ENCODE assay signal across 13 cellular contexts in the genomic region with DNA sequence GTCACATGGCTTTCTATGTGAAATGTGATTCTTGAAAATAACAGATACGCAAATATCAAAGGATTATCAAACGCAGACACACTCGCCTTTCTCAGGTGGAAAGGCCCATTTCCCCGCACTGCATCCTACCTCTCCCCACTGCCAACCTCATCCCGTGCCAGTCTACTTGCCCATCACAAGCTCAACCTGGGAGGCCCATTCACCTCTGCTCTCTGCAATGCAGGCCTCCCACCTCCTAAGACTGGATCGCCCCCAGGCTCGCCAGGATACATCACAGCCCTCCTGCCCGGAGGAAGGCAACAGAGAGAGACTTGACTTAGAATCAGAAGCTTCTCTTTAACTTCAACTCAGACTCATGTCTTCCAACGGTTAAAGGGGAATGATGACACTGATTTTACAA. TPM values are rescaled to one million over a fixed set of nuclear protein-coding genes. Genes with fewer than 3 reads are reported as not detected.
DNase-seq lines count a peak whose midpoint lies in the region; ATAC-seq, FAIRE-seq and TF ChIP-seq lines count a peak whose summit lies in the region.
"Had no signal": no experiment of that assay in that cellular context is flagged by ENCODE, and none has a peak within 500 bp of the region (broad histone marks: within the 10 kb centered on the region; RNA-seq: fewer than 3 reads in every experiment).

No MANE protein-coding gene starts in this region.

- no peak for ATAC-seq in HG02852 (IDR thresholded peaks at IDR 0.05; ENCODE audit: unreplicated experiment)
- ATAC-seq: activated naive CD4-positive, alpha-beta T cell treated with anti-CD3 and anti-CD28 coated beads, Interleukin-2, amount 50 U/mL, for 72 hours had no signal

- no peak for TF ChIP-seq EP300 in suprapubic skin (IDR thresholded peaks at IDR 0.05)

- H3K4me3 Mint-ChIP-seq in activated CD4-positive, alpha-beta memory T cell treated with anti-CD3 and anti-CD28 coated beads for 36 hours = no peak overlapping the region
- H3K4me3 Mint-ChIP-seq in activated CD4-positive, alpha-beta memory T cell treated with anti-CD3 and anti-CD28 coated beads, Interleukin-2, amount 10 ng/mL, durations not matched to agents 7 days and 5 days = no peak overlapping the region
- H3K4me3 Mint-ChIP-seq: IgD-negative memory B cell had no signal

- peaks cover 54% of the 10 kb centered on the region for H3K36me3 Mint-ChIP-seq in activated CD4-positive, alpha-beta memory T cell treated with anti-CD3 and anti-CD28 coated beads for 36 hours
- H3K36me3 Mint-ChIP-seq in activated CD4-positive, alpha-beta memory T cell treated with anti-CD3 and anti-CD28 coated beads, Interleukin-2, amount 10 ng/mL, durations not matched to agents 7 days and 5 days (ENCODE audit: low read depth) = peaks cover 66% of the 10 kb centered on the region

- H3K36me3 ChIP-seq in keratinocyte (ENCODE audit: control insufficient read depth in 2 of 2, extremely low read depth in 1 of 2, insufficient read depth in 2 of 2, low read length in 2 of 2) = peaks cover 21 to 40% of the 10 kb centered on the region in 2 experiments
- H3K36me3 ChIP-seq in suprapubic skin = peaks cover 64% of the 10 kb centered on the region

- H3K27me3 ChIP-seq in keratinocyte (ENCODE audit: control insufficient read depth, extremely low read depth, insufficient read depth, low read length) (no peaks in the 10 kb centered on the region), suprapubic skin (no peaks in the 10 kb centered on the region)

- H3K27me3 Mint-ChIP-seq in activated CD4-positive, alpha-beta memory T cell treated with anti-CD3 and anti-CD28 coated beads for 36 hours = no peaks in the 10 kb centered on the region
- no peaks in the 10 kb centered on the region for H3K27me3 Mint-ChIP-seq in activated CD4-positive, alpha-beta memory T cell treated with anti-CD3 and anti-CD28 coated beads, Interleukin-2, amount 10 ng/mL, durations not matched to agents 7 days and 5 days
- H3K27me3 Mint-ChIP-seq: IgD-negative memory B cell had no signal

- no peak overlapping the region for H3K4me3 ChIP-seq in keratinocyte (ENCODE audit: control insufficient read depth in 2 of 3, extremely low read depth in 1 of 3, insufficient read depth in 2 of 3, low read depth in 1 of 3, low read length in 3 of 3)
- H3K4me3 ChIP-seq in suprapubic skin = no peak overlapping the region

- WGBS in suprapubic skin = 56% methylated on average over 9 of the region's 9 CpGs

- dilution Hi-C loops in keratinocyte (cut with MboI; ENCODE audit: extremely low pct_ligation_motif_present, low sequenced_read_pairs) = no loop called here

- peaks cover 19% of the 10 kb centered on the region for H3K4me1 ChIP-seq in keratinocyte (ENCODE audit: control insufficient read depth, extremely low read depth, insufficient read depth, low read length)
- peaks cover 12% of the 10 kb centered on the region for H3K4me1 ChIP-seq in suprapubic skin

- CTCF ChIA-PET in activated CD4-positive, alpha-beta memory T cell treated with anti-CD3 and anti-CD28 coated beads for 36 hours (lab: Charles Lee) = interaction anchor here (0.6 kb wide), 3 partner anchors 33 to 560 kb away, joined by 3 read pairs; no protein-coding TSS in a partner anchor
- CTCF ChIA-PET in activated CD4-positive, alpha-beta memory T cell treated with anti-CD3 and anti-CD28 coated beads, Interleukin-2, amount 10 ng/mL, durations not matched to agents 7 days and 5 days (lab: Charles Lee) = no interaction called here

- H3K4me1 Mint-ChIP-seq in activated CD4-positive, alpha-beta memory T cell treated with anti-CD3 and anti-CD28 coated beads for 36 hours (ENCODE audit: low read depth) = peaks cover 39% of the 10 kb centered on the region
- peaks cover 9% of the 10 kb centered on the region for H3K4me1 Mint-ChIP-seq in activated CD4-positive, alpha-beta memory T cell treated with anti-CD3 and anti-CD28 coated beads, Interleukin-2, amount 10 ng/mL, durations not matched to agents 7 days and 5 days
- H3K4me1 Mint-ChIP-seq: IgD-negative memory B cell had no signal

- peak overlapping the region; percentile 76 for H3K4me2 ChIP-seq in keratinocyte (ENCODE audit: control insufficient read depth, extremely low read depth, insufficient read depth, low read depth, low read length)

- intact Hi-C loops in activated CD4-positive, alpha-beta memory T cell treated with anti-CD3 and anti-CD28 coated beads for 36 hours (cut with micrococcal nuclease) = no loop called here

- H3K9ac ChIP-seq in keratinocyte (ENCODE audit: control insufficient read depth, extremely low read depth, insufficient read depth, low read length) = peak overlapping the region; percentile 44

- no peaks in the 10 kb centered on the region for H4K20me1 ChIP-seq in keratinocyte (ENCODE audit: control insufficient read depth, extremely low read depth, insufficient read depth, low read length)

- no peak for TF ChIP-seq CTCF in VCaP (conservative IDR thresholded peaks at IDR 0.05)
- TF ChIP-seq CTCF in keratinocyte (optimal IDR thresholded peaks at IDR 0.05 in 1 of 3, IDR thresholded peaks at IDR 0.05 in 1 of 3, conservative IDR thresholded peaks at IDR 0.05 in 1 of 3; ENCODE audit: extremely low read depth in 1 of 3, insufficient read depth in 2 of 3, low read length in 3 of 3) = no peak
- no peak for TF ChIP-seq CTCF in suprapubic skin (IDR thresholded peaks at IDR 0.05)

- H3K27ac ChIP-seq in VCaP = peak overlapping the region; percentile 92
- peak overlapping the region; percentile 73 for H3K27ac ChIP-seq in keratinocyte (ENCODE audit: control insufficient read depth, insufficient read depth, low read length)
- peak overlapping the region; percentile 49 for H3K27ac ChIP-seq in suprapubic skin

- peak overlapping the region; percentile 60 for H3K27ac Mint-ChIP-seq in activated CD4-positive, alpha-beta memory T cell treated with anti-CD3 and anti-CD28 coated beads for 36 hours
- no peak overlapping the region for H3K27ac Mint-ChIP-seq in activated CD4-positive, alpha-beta memory T cell treated with anti-CD3 and anti-CD28 coated beads, Interleukin-2, amount 10 ng/mL, durations not matched to agents 7 days and 5 days

- FAIRE-seq in keratinocyte (lab: Jason Lieb, UNC) = peak; percentile 61

- peak overlapping the region; percentile 2 for H2AFZ ChIP-seq in keratinocyte (ENCODE audit: control insufficient read depth, low read length)

- H3K9me3 ChIP-seq in keratinocyte (ENCODE audit: control insufficient read depth, low read depth, low read length) = no peaks in the 10 kb centered on the region
- no peaks in the 10 kb centered on the region for H3K9me3 ChIP-seq in suprapubic skin

- TF ChIP-seq POLR2A in suprapubic skin (IDR thresholded peaks at IDR 0.05) = no peak

- H3K79me2 ChIP-seq in keratinocyte (ENCODE audit: control insufficient read depth, insufficient read depth, low read length) = no peaks in the 10 kb centered on the region

- DNase-seq in activated CD4-positive, alpha-beta memory T cell treated with anti-CD3 and anti-CD28 coated beads for 36 hours = no peak
- no peak for DNase-seq in activated CD4-positive, alpha-beta memory T cell treated with anti-CD3 and anti-CD28 coated beads, Interleukin-2, amount 10 ng/mL, durations not matched to agents 7 days and 5 days
- DNase-seq in keratinocyte (ENCODE audit: low read depth, low spot score) (no peak), suprapubic skin (ENCODE audit: low spot score in 2 of 2) (no peak), C1 segment of cervical spinal cord (lab: John Stamatoyannopoulos, UW) (no peak), NCI-H187 (lab: John Stamatoyannopoulos, UW) (no peak)
- DNase-seq: NCI-H2227 treated with DMSO at 0.1 percent for 48 hours, T-helper 9 cell had no signal

- H3K9me3 Mint-ChIP-seq in activated CD4-positive, alpha-beta memory T cell treated with anti-CD3 and anti-CD28 coated beads for 36 hours = no peaks in the 10 kb centered on the region
- H3K9me3 Mint-ChIP-seq in activated CD4-positive, alpha-beta memory T cell treated with anti-CD3 and anti-CD28 coated beads, Interleukin-2, amount 10 ng/mL, durations not matched to agents 7 days and 5 days = no peaks in the 10 kb centered on the region
- H3K9me3 Mint-ChIP-seq: activated naive CD4-positive, alpha-beta T cell treated with anti-CD3 and anti-CD28 coated beads, Interleukin-2, amount 50 U/mL, for 72 hours had no signal

- H3K9me1 ChIP-seq in keratinocyte (ENCODE audit: control insufficient read depth, extremely low read depth, insufficient read depth, low read length) = no peaks in the 10 kb centered on the region

- POLR2A ChIA-PET in activated CD4-positive, alpha-beta memory T cell treated with anti-CD3 and anti-CD28 coated beads for 36 hours (lab: Charles Lee) = interaction anchor here (0.6 kb wide), 1 partner anchor 385 kb away, joined by 3 read pairs; no protein-coding TSS in a partner anchor
- POLR2A ChIA-PET in activated CD4-positive, alpha-beta memory T cell treated with anti-CD3 and anti-CD28 coated beads, Interleukin-2, amount 10 ng/mL, durations not matched to agents 7 days and 5 days (lab: Charles Lee) = interaction anchor here (1.4 kb wide), 1 partner anchor 8 kb away, joined by 4 read pairs; no protein-coding TSS in a partner anchor

RNA-seq across cellular contexts. Expression of a gene that starts 33.3 kb away (rescaled TPM):
- total RNA-seq in activated CD4-positive, alpha-beta memory T cell treated with anti-CD3 and anti-CD28 coated beads for 36 hours = 10 to 100 TPM; 34.8 to 39.8 TPM
- 10 to 100 TPM; 39.2 to 44.9 TPM for total RNA-seq in activated CD4-positive, alpha-beta memory T cell treated with anti-CD3 and anti-CD28 coated beads, Interleukin-2, amount 10 ng/mL, durations not matched to agents 7 days and 5 days
- polyA plus RNA-seq in keratinocyte = 11.8 to 23.6 TPM (median 14.4 TPM) in 3 replicates
- 12.6 TPM for polyA plus RNA-seq in keratinocyte (2011; ENCODE audit: low read depth)
- polyA plus RNA-seq in keratinocyte (2011; cell fraction: cytosol; rRNA removed) = 13.1 and 13.8 TPM in 2 replicates
- polyA plus RNA-seq in keratinocyte (2011; cell fraction: nucleus; rRNA removed) = 43.3 and 44.5 TPM in 2 replicates
- 12.9 and 15.7 TPM in 2 replicates for polyA plus RNA-seq in keratinocyte (2012; ENCODE audit: low replicate concordance)
- polyA minus RNA-seq in keratinocyte = 19.7 to 30.6 TPM (median 26.9 TPM) in 3 replicates
- 14.8 TPM for polyA minus RNA-seq in keratinocyte (2011; cell fraction: cytosol; rRNA and poly(A)+ RNA removed)
- polyA minus RNA-seq in keratinocyte (2011; cell fraction: nucleus; rRNA and poly(A)+ RNA removed) = 21.1 and 32.8 TPM in 2 replicates
- 10 to 100 TPM; 42.1 to 94.4 (median 48.5) TPM for total RNA-seq in suprapubic skin

RNA-seq across cellular contexts. Expression of a gene that starts 46.5 kb away (rescaled TPM):
- 1 to 10 TPM; 4.9 to 5.8 TPM for total RNA-seq in activated CD4-positive, alpha-beta memory T cell treated with anti-CD3 and anti-CD28 coated beads for 36 hours
- 1 to 10 TPM; 3.1 to 3.3 TPM for total RNA-seq in activated CD4-positive, alpha-beta memory T cell treated with anti-CD3 and anti-CD28 coated beads, Interleukin-2, amount 10 ng/mL, durations not matched to agents 7 days and 5 days
- 2.1 to 4.1 TPM (median 2.6 TPM) in 3 replicates for polyA plus RNA-seq in keratinocyte
- 61.5 TPM for polyA plus RNA-seq in keratinocyte (2011; ENCODE audit: low read depth)
- 1.3 and 2.5 TPM in 2 replicates for polyA plus RNA-seq in keratinocyte (2011; cell fraction: cytosol; rRNA removed)
- 5.7 and 6.6 TPM in 2 replicates for polyA plus RNA-seq in keratinocyte (2011; cell fraction: nucleus; rRNA removed)
- polyA plus RNA-seq in keratinocyte (2012; ENCODE audit: low replicate concordance) = 1.5 and 105 TPM in 2 replicates
- 2.4 to 4.1 TPM (median 3.5 TPM) in 3 replicates for polyA minus RNA-seq in keratinocyte
- polyA minus RNA-seq in keratinocyte (2011; cell fraction: cytosol; rRNA and poly(A)+ RNA removed) = not detected
- polyA minus RNA-seq in keratinocyte (2011; cell fraction: nucleus; rRNA and poly(A)+ RNA removed) = 1.6 and 2.2 TPM in 2 replicates
- 10 to 100 TPM; 19.9 to 42.0 (median 35.9) TPM for total RNA-seq in suprapubic skin
- total RNA-seq: subcutaneous adipose tissue had no signal
